1 cellular context compared by ENCODE assay signal in the genomic region with DNA sequence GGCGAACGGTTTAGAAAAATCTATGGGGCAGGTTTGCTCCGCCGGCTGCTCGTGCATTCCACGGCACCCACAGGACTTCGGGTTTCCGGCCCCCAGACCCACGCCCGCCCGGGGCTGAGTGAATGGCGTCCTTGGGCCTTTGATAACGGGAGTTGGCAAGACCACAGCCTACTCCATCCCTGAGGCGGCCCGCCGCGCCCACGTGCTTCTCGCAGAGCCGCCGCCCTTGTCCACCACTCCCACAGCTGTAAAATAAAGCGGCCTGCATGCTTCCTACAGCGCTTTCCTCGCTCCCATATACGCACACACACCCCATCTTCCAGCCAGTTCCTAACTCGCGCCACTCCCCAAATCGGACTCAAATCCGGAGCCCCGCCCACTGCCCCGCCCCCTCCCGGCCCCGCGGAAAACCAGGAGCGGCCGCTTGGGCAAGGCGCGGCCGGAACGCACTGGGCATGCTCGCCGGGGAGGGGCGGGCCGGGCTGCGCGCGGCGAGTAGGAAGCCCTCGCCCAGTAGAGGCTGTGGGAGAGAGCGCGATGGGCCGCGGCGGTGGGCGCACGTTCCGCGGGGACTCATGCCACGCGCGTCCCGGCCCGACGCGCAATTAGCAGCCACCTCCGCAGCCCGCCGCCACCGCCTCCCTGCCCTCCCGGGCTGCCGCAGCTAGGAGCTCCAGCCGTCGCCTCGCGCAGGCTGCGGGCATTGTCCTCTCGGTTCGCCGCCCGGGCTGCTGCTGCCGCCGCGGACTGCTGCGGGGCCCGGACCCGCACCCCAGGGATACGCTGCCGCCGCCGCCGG.
TF ChIP-seq lines count a peak whose summit lies in the region.

TSS of gene RAP2B (plus strand) at position 513 of the 799 bp plus-strand sequence. CDS start 468 bp downstream, outside the sequence.

TF ChIP-seq in HepG2, 621 proteins besides CTCF, POLR2A, EP300 and RAD21 (continued from another document and continues in another):
- TF ChIP-seq, protein P1, sequence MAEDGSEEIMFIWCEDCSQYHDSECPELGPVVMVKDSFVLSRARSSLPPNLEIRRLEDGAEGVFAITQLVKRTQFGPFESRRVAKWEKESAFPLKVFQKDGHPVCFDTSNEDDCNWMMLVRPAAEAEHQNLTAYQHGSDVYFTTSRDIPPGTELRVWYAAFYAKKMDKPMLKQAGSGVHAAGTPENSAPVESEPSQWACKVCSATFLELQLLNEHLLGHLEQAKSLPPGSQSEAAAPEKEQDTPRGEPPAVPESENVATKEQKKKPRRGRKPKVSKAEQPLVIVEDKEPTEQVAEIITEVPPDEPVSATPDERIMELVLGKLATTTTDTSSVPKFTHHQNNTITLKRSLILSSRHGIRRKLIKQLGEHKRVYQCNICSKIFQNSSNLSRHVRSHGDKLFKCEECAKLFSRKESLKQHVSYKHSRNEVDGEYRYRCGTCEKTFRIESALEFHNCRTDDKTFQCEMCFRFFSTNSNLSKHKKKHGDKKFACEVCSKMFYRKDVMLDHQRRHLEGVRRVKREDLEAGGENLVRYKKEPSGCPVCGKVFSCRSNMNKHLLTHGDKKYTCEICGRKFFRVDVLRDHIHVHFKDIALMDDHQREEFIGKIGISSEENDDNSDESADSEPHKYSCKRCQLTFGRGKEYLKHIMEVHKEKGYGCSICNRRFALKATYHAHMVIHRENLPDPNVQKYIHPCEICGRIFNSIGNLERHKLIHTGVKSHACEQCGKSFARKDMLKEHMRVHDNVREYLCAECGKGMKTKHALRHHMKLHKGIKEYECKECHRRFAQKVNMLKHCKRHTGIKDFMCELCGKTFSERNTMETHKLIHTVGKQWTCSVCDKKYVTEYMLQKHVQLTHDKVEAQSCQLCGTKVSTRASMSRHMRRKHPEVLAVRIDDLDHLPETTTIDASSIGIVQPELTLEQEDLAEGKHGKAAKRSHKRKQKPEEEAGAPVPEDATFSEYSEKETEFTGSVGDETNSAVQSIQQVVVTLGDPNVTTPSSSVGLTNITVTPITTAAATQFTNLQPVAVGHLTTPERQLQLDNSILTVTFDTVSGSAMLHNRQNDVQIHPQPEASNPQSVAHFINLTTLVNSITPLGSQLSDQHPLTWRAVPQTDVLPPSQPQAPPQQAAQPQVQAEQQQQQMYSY (CRISPR knock-in tag; IDR thresholded peaks at IDR 0.05): peak; percentile 98
- TF ChIP-seq ZSCAN25 (CRISPR knock-in tag; IDR thresholded peaks at IDR 0.05) (peak; percentile 39; the same call in 1 of the 2 replicates), GMEB2 (CRISPR knock-in tag; IDR thresholded peaks at IDR 0.05; ENCODE audit: low read depth) (no peak), ZNF788 (CRISPR knock-in tag; IDR thresholded peaks at IDR 0.05; ENCODE audit: borderline replicate concordance) (0 out of 2 replicates have a peak, but pooled peaks have one; percentile 56), SNAPC2 (CRISPR knock-in tag; IDR thresholded peaks at IDR 0.05) (peak; percentile 94), ATF7-NPFF (CRISPR knock-in tag; IDR thresholded peaks at IDR 0.05; ENCODE audit: low read depth) (peak; percentile 90), TBX2 (CRISPR knock-in tag; IDR thresholded peaks at IDR 0.05; ENCODE audit: borderline replicate concordance) (peak; percentile 71), ZNF253 (CRISPR knock-in tag; IDR thresholded peaks at IDR 0.05; ENCODE audit: borderline replicate concordance) (peak; percentile 83; the same call in 1 of the 2 replicates), ZNF589 (CRISPR knock-in tag; conservative IDR thresholded peaks at IDR 0.05) (peak; percentile 70), ZNF776 (CRISPR knock-in tag; IDR thresholded peaks at IDR 0.05) (peak; percentile 81; the same call in 1 of the 2 replicates), HNF4G (IDR thresholded peaks at IDR 0.05; ENCODE audit: borderline replicate concordance, low read depth, low read length) (no peak), HNF4G (CRISPR knock-in tag; IDR thresholded peaks at IDR 0.05; ENCODE audit: borderline replicate concordance, low read depth) (no peak), CREM (IDR thresholded peaks at IDR 0.05) (no peak), CREM (CRISPR knock-in tag; IDR thresholded peaks at IDR 0.05) (no peak), KLF15 (CRISPR knock-in tag; IDR thresholded peaks at IDR 0.05; ENCODE audit: borderline replicate concordance) (peak; percentile 82; the same call in 1 of the 2 replicates), PAWR (CRISPR knock-in tag; IDR thresholded peaks at IDR 0.05; ENCODE audit: borderline replicate concordance) (0 out of 2 replicates have a peak, but pooled peaks have one; percentile 78), ZNF607 (CRISPR knock-in tag; IDR thresholded peaks at IDR 0.05; ENCODE audit: borderline replicate concordance) (peak; percentile 95; the same call in 1 of the 2 replicates), E2F5 (CRISPR knock-in tag; conservative IDR thresholded peaks at IDR 0.05) (peak; percentile 49; the same call in 1 of the 2 replicates), EED (CRISPR knock-in tag; IDR thresholded peaks at IDR 0.05) (peak; percentile 69), NFE2 (CRISPR knock-in tag; IDR thresholded peaks at IDR 0.05) (no peak), ZNF33B (CRISPR knock-in tag; IDR thresholded peaks at IDR 0.05) (no peak), ZNF121 (CRISPR knock-in tag; IDR thresholded peaks at IDR 0.05) (peak; percentile 13; the same call in 1 of the 2 replicates), ATF2 (CRISPR knock-in tag; IDR thresholded peaks at IDR 0.05) (peak; percentile 37; the same call in 1 of the 2 replicates), ZNF225 (CRISPR knock-in tag; IDR thresholded peaks at IDR 0.05) (no peak; the same call in 1 of the 2 replicates), HES4 (CRISPR knock-in tag; IDR thresholded peaks at IDR 0.05; ENCODE audit: borderline replicate concordance) (peak; percentile 90)
- TF ChIP-seq, protein P2, sequence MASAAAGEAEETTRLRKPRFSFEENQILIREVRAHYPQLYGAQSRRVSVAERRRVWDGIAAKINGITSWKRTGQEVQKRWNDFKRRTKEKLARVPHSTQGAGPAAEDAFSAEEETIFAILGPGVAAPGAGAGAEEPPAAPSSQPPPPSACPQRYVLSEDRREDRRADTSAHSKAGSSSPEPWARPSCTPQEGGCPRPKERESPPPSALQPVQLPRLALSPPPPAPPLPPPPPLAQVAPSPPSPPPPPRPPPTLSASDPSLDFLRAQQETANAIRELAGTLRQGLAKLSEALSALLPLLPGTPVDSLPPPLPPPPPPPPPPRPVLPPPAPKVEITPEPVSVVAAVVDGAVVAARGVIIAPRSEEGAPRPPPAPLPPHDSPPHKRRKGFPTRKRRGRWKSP (CRISPR knock-in tag; IDR thresholded peaks at IDR 0.05): 0 out of 2 replicates have a peak, but pooled peaks have one; percentile 71
- TF ChIP-seq, protein P3, sequence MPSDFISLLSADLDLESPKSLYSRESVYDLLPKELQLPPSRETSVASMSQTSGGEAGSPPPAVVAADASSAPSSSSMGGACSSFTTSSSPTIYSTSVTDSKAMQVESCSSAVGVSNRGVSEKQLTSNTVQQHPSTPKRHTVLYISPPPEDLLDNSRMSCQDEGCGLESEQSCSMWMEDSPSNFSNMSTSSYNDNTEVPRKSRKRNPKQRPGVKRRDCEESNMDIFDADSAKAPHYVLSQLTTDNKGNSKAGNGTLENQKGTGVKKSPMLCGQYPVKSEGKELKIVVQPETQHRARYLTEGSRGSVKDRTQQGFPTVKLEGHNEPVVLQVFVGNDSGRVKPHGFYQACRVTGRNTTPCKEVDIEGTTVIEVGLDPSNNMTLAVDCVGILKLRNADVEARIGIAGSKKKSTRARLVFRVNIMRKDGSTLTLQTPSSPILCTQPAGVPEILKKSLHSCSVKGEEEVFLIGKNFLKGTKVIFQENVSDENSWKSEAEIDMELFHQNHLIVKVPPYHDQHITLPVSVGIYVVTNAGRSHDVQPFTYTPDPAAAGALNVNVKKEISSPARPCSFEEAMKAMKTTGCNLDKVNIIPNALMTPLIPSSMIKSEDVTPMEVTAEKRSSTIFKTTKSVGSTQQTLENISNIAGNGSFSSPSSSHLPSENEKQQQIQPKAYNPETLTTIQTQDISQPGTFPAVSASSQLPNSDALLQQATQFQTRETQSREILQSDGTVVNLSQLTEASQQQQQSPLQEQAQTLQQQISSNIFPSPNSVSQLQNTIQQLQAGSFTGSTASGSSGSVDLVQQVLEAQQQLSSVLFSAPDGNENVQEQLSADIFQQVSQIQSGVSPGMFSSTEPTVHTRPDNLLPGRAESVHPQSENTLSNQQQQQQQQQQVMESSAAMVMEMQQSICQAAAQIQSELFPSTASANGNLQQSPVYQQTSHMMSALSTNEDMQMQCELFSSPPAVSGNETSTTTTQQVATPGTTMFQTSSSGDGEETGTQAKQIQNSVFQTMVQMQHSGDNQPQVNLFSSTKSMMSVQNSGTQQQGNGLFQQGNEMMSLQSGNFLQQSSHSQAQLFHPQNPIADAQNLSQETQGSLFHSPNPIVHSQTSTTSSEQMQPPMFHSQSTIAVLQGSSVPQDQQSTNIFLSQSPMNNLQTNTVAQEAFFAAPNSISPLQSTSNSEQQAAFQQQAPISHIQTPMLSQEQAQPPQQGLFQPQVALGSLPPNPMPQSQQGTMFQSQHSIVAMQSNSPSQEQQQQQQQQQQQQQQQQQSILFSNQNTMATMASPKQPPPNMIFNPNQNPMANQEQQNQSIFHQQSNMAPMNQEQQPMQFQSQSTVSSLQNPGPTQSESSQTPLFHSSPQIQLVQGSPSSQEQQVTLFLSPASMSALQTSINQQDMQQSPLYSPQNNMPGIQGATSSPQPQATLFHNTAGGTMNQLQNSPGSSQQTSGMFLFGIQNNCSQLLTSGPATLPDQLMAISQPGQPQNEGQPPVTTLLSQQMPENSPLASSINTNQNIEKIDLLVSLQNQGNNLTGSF (CRISPR knock-in tag; IDR thresholded peaks at IDR 0.05): peak; percentile 71; the same call in 1 of the 2 replicates
- TF ChIP-seq, protein P4, sequence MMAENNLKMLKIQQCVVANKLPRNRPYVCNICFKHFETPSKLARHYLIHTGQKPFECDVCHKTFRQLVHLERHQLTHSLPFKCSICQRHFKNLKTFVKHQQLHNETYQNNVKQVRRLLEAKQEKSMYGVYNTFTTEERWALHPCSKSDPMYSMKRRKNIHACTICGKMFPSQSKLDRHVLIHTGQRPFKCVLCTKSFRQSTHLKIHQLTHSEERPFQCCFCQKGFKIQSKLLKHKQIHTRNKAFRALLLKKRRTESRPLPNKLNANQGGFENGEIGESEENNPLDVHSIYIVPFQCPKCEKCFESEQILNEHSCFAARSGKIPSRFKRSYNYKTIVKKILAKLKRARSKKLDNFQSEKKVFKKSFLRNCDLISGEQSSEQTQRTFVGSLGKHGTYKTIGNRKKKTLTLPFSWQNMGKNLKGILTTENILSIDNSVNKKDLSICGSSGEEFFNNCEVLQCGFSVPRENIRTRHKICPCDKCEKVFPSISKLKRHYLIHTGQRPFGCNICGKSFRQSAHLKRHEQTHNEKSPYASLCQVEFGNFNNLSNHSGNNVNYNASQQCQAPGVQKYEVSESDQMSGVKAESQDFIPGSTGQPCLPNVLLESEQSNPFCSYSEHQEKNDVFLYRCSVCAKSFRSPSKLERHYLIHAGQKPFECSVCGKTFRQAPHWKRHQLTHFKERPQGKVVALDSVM (CRISPR knock-in tag; IDR thresholded peaks at IDR 0.05): peak; percentile 44; the same call in 1 of the 2 replicates
- TF ChIP-seq, protein P5, sequence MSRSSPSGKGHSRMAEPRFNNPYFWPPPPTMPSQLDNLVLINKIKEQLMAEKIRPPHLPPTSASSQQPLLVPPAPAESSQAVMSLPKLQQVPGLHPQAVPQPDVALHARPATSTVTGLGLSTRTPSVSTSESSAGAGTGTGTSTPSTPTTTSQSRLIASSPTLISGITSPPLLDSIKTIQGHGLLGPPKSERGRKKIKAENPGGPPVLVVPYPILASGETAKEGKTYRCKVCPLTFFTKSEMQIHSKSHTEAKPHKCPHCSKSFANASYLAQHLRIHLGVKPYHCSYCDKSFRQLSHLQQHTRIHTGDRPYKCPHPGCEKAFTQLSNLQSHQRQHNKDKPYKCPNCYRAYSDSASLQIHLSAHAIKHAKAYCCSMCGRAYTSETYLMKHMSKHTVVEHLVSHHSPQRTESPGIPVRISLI (CRISPR knock-in tag; IDR thresholded peaks at IDR 0.05; ENCODE audit: borderline replicate concordance): peak; percentile 60; the same call in 1 of the 2 replicates
- TF ChIP-seq, protein P6, sequence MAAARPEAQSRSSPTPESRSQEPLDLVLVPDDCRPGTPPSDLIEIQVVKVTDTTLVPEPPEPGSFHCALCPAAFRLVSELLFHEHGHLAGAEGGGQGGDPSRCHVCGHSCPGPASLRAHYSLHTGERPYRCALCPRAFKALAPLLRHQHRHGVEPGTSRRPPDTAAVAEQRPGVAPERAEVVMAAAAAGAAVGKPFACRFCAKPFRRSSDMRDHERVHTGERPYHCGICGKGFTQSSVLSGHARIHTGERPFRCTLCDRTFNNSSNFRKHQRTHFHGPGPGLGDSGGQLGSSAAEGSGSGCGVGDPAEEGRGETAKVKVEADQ (CRISPR knock-in tag; IDR thresholded peaks at IDR 0.05; ENCODE audit: borderline replicate concordance): peak; percentile 67; the same call in 1 of the 2 replicates
- TF ChIP-seq, protein P7, sequence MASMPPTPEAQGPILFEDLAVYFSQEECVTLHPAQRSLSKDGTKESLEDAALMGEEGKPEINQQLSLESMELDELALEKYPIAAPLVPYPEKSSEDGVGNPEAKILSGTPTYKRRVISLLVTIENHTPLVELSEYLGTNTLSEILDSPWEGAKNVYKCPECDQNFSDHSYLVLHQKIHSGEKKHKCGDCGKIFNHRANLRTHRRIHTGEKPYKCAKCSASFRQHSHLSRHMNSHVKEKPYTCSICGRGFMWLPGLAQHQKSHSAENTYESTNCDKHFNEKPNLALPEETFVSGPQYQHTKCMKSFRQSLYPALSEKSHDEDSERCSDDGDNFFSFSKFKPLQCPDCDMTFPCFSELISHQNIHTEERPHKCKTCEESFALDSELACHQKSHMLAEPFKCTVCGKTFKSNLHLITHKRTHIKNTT (CRISPR knock-in tag; IDR thresholded peaks at IDR 0.05): no peak
